ENCODE assay signal across 25 cellular contexts in genomic region chr10:53003094-53003493, GRCh38.
DNase-seq lines count a peak whose midpoint lies in the region; ATAC-seq and TF ChIP-seq lines count a peak whose summit lies in the region.
"Had no signal": no experiment of that assay in that cellular context is flagged by ENCODE, and none has a peak within 500 bp of the region (broad histone marks: within the 10 kb centered on the region; RNA-seq: fewer than 3 reads in every experiment).

No MANE protein-coding gene starts in this region.

- no peaks in the 10 kb centered on the region for H3K36me3 Mint-ChIP-seq in MCF 10A (ENCODE audit: insufficient read depth, unreplicated experiment)
- H3K36me3 Mint-ChIP-seq: activated CD4-positive, alpha-beta memory T cell treated with anti-CD3 and anti-CD28 coated beads for 36 hours; natural killer cell; WTC11 had no signal

- no peaks in the 10 kb centered on the region for H3K9me3 Mint-ChIP-seq in MCF 10A (ENCODE audit: unreplicated experiment)
- H3K9me3 Mint-ChIP-seq: WTC11 had no signal

- TF ChIP-seq CTCF in MCF 10A (IDR thresholded peaks at IDR 0.05; ENCODE audit: unreplicated experiment) (no peak), breast epithelium (IDR thresholded peaks at IDR 0.05) (no peak), PC-3 (conservative IDR thresholded peaks at IDR 0.05; ENCODE audit: low read depth, low read length) (no peak), uterus (IDR thresholded peaks at IDR 0.05) (no peak), lower lobe of right lung (IDR thresholded peaks at IDR 0.05) (no peak)

- no peaks in the 10 kb centered on the region for H3K9me2 ChIP-seq in PC-3 (replicated peaks; ENCODE audit: low read length)

- peak overlapping the region; percentile 43 for H2AFZ ChIP-seq in PC-3 (ENCODE audit: low read length)
- H2AFZ ChIP-seq: GM23248 had no signal

- BruUV-seq in MCF 10A (replicated peaks; lab: Mats Ljungman, UMichigan): no TSS peak
- no TSS peak for BruUV-seq in PC-3 (replicated peaks; lab: Mats Ljungman, UMichigan)

- H3K9me3 ChIP-seq in breast epithelium (no peaks in the 10 kb centered on the region), PC-3 (ENCODE audit: low read length) (no peaks in the 10 kb centered on the region), uterus (no peaks in the 10 kb centered on the region), lower lobe of right lung (no peaks in the 10 kb centered on the region)
- H3K9me3 ChIP-seq: BE2C, gastroesophageal sphincter, upper lobe of left lung had no signal

- H3K4me3 Mint-ChIP-seq in MCF 10A (ENCODE audit: unreplicated experiment): no peak overlapping the region
- H3K4me3 Mint-ChIP-seq: activated CD4-positive, alpha-beta memory T cell treated with anti-CD3 and anti-CD28 coated beads for 36 hours; natural killer cell; stimulated activated naive CD8-positive, alpha-beta T cell treated with anti-CD3 and anti-CD28 coated beads, Interleukin-15, amount 100 ng/mL, for 72 hours; WTC11 had no signal

- H3K27me3 Mint-ChIP-seq in MCF 10A (ENCODE audit: insufficient read depth, unreplicated experiment): no peaks in the 10 kb centered on the region
- H3K27me3 Mint-ChIP-seq: activated CD4-positive, alpha-beta memory T cell treated with anti-CD3 and anti-CD28 coated beads for 36 hours; stimulated activated naive CD8-positive, alpha-beta T cell treated with anti-CD3 and anti-CD28 coated beads, Interleukin-15, amount 100 ng/mL, for 72 hours had no signal

- no peaks in the 10 kb centered on the region for H3F3A ChIP-seq in PC-3 (ENCODE audit: low read length, unreplicated experiment)

- no peak overlapping the region for H3K9ac ChIP-seq in PC-3 (ENCODE audit: low read length)
- H3K9ac ChIP-seq: GM23248 had no signal

- no peaks in the 10 kb centered on the region for H3K4me1 ChIP-seq in breast epithelium
- peaks cover 31% of the 10 kb centered on the region for H3K4me1 ChIP-seq in PC-3 (ENCODE audit: insufficient read depth, low read length)
- H3K4me1 ChIP-seq in uterus: no peaks in the 10 kb centered on the region
- no peaks in the 10 kb centered on the region for H3K4me1 ChIP-seq in lower lobe of right lung
- H3K4me1 ChIP-seq: BE2C, gastroesophageal sphincter, upper lobe of left lung had no signal

- no peaks in the 10 kb centered on the region for H3K79me2 ChIP-seq in PC-3 (ENCODE audit: low read length)

- CTCF ChIA-PET in MCF 10A (lab: Yijun Ruan, JAX) (interaction anchor here (0.7 kb wide), 1 partner anchor 207 kb away, joined by 3 read pairs; no protein-coding TSS in a partner anchor), PC-3 (lab: Charles Lee) (no interaction called here)

- H3K27me3 ChIP-seq in breast epithelium (no peaks in the 10 kb centered on the region), PC-3 (ENCODE audit: low read length) (no peaks in the 10 kb centered on the region), uterus (no peaks in the 10 kb centered on the region), lower lobe of right lung (ENCODE audit: low read depth) (no peaks in the 10 kb centered on the region)
- H3K27me3 ChIP-seq: BE2C, gastroesophageal sphincter, upper lobe of left lung had no signal

- H3K36me3 ChIP-seq in breast epithelium: no peaks in the 10 kb centered on the region
- no peaks in the 10 kb centered on the region for H3K36me3 ChIP-seq in PC-3 (ENCODE audit: low read depth, low read length)
- no peaks in the 10 kb centered on the region for H3K36me3 ChIP-seq in uterus
- H3K36me3 ChIP-seq in lower lobe of right lung: no peaks in the 10 kb centered on the region
- H3K36me3 ChIP-seq: BE2C, gastroesophageal sphincter, upper lobe of left lung had no signal

- no peak overlapping the region for H3K27ac Mint-ChIP-seq in MCF 10A (ENCODE audit: low read depth, unreplicated experiment)
- H3K27ac Mint-ChIP-seq: activated CD4-positive, alpha-beta memory T cell treated with anti-CD3 and anti-CD28 coated beads for 36 hours; natural killer cell; stimulated activated naive CD8-positive, alpha-beta T cell treated with anti-CD3 and anti-CD28 coated beads, Interleukin-15, amount 100 ng/mL, for 72 hours; WTC11 had no signal

- POLR2A ChIA-PET in MCF 10A (lab: Yijun Ruan, JAX) (no interaction called here), PC-3 (lab: Charles Lee; ENCODE audit: unreplicated experiment) (no interaction called here)

- H3K27ac ChIP-seq in breast epithelium (no peak overlapping the region), PC-3 (ENCODE audit: low read length) (peak overlapping the region; percentile 42), uterus (no peak overlapping the region), lower lobe of right lung (no peak overlapping the region)
- H3K27ac ChIP-seq: gastroesophageal sphincter, GM23248, upper lobe of left lung had no signal

- H3K4me2 ChIP-seq in PC-3 (ENCODE audit: low read length): peak overlapping the region; percentile 26

- H3K4me1 Mint-ChIP-seq in MCF 10A (ENCODE audit: insufficient read depth, unreplicated experiment): peaks cover 6% of the 10 kb centered on the region
- H3K4me1 Mint-ChIP-seq: natural killer cell; stimulated activated naive CD8-positive, alpha-beta T cell treated with anti-CD3 and anti-CD28 coated beads, Interleukin-15, amount 100 ng/mL, for 72 hours had no signal

- TF ChIP-seq POLR2A in breast epithelium (IDR thresholded peaks at IDR 0.05) (no peak), uterus (IDR thresholded peaks at IDR 0.05) (no peak)

- peak; percentile 17 for DNase-seq in MCF 10A (ENCODE audit: unreplicated experiment)
- DNase-seq in breast epithelium (ENCODE audit: low spot score in 2 of 2): no peak
- DNase-seq in PC-3: peak; percentile 92
- DNase-seq in uterus: no peak
- DNase-seq in lower lobe of right lung: no peak
- no peak for DNase-seq in NCI-H2227 treated with DMSO at 0.1 percent for 48 hours (lab: John Stamatoyannopoulos, UW)
- DNase-seq: activated CD4-positive, alpha-beta memory T cell treated with anti-CD3 and anti-CD28 coated beads for 36 hours; activated gamma-delta T cell treated with Interleukin-2 at 50 U/mL for 16 hours; activated T-cell treated with anti-CD3 and anti-CD28 coated beads for 4 hours; amygdala; BE2C; caudate nucleus; GM23248; Kasumi-1; natural killer cell; NCI-H1105; NCI-H524 treated with DMSO at 0.1 percent for 48 hours; posterior cingulate gyrus; SHP77; stimulated activated naive CD8-positive, alpha-beta T cell treated with anti-CD3 and anti-CD28 coated beads, Interleukin-15, amount 100 ng/mL, for 72 hours; upper lobe of left lung had no signal

- intact Hi-C loops in MCF 10A (cut with micrococcal nuclease) (no loop called here), breast epithelium (cut with DNase I; ENCODE audit: low total_unique reads) (no loop called here), PC-3 (cut with micrococcal nuclease) (no loop called here), uterus (cut with DNase I; ENCODE audit: low total_unique reads) (no loop called here), lower lobe of right lung (cut with DNase I) (no loop called here)

- ATAC-seq in HG02884 (IDR thresholded peaks at IDR 0.05; ENCODE audit: unreplicated experiment) (peak; percentile 60), PC-3 (peak; percentile 60; the same call in 1 of the 2 replicates), lower lobe of right lung (no peak), GM18520 (IDR thresholded peaks at IDR 0.05; ENCODE audit: unreplicated experiment) (no peak)
- ATAC-seq: gastroesophageal sphincter; natural killer cell; stimulated activated naive CD8-positive, alpha-beta T cell treated with anti-CD3 and anti-CD28 coated beads, Interleukin-15, amount 100 ng/mL, for 72 hours; WTC11 had no signal

- H4K20me1 ChIP-seq in PC-3 (ENCODE audit: low read length): no peaks in the 10 kb centered on the region

- H3K4me3 ChIP-seq in breast epithelium (no peak overlapping the region), PC-3 (ENCODE audit: low read length) (no peak overlapping the region), uterus (no peak overlapping the region), lower lobe of right lung (no peak overlapping the region)
- H3K4me3 ChIP-seq: gastroesophageal sphincter, GM23248, upper lobe of left lung had no signal

Comparison
In these comparisons a context has a peak if more than half of its experiments do, and no peak if none do; other contexts are left out.
1. DNase-seq: peak in MCF 10A (single experiment) and PC-3 (single experiment); none in breast epithelium (0 of 2), uterus (0 of 2), lower lobe of right lung (single experiment) and NCI-H2227 treated with DMSO at 0.1 percent for 48 hours (single experiment).
2. ATAC-seq: peak in HG02884 (single experiment) and PC-3 (single experiment); none in lower lobe of right lung (0 of 2) and GM18520 (single experiment).